Comparison of ENCODE assay signal across 12 cellular contexts in the genomic region with DNA sequence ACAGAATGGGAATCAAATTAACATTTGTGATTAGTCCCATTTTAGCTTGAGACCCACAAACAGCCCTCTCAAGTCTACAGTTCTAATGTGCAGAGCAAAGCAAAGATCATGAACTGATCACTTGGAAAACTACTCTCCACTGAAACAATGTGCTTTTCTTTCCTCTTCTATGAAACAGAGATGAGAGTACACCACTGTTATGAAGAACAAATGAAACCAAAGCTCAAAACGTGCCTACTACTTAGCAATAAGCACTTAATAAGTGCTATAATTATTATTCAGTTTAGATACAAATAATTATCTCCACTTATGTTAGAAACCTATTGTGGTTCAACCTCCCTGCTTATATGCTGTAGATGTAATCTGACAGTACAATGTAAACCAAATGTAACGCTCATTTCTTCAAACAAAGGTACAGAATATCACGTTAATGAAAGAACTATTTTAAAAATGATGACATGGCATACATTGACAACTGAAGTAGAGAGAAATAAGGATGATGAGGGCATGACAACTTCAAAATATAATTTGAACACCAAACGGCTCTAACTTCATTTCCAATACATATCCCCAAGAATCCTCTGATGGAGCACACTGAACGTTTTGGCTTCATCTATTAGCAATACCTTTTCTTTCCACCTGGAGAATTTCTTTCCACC. TPM values are rescaled to one million over a fixed set of nuclear protein-coding genes. Genes with fewer than 3 reads are reported as not detected.
DNase-seq lines count a peak whose midpoint lies in the region; ATAC-seq, FAIRE-seq and TF ChIP-seq lines count a peak whose summit lies in the region.
"Had no signal": no experiment of that assay in that cellular context is flagged by ENCODE, and none has a peak within 500 bp of the region (broad histone marks: within the 10 kb centered on the region; RNA-seq: fewer than 3 reads in every experiment).

No MANE protein-coding gene starts in this region.

- H3K4me1 ChIP-seq in HAP-1 (peaks cover 30% of the 10 kb centered on the region), mesodermal cell (ENCODE audit: control insufficient read depth, insufficient read depth, low read length, poor library complexity, severe bottlenecking) (peaks cover 22% of the 10 kb centered on the region)

- peaks cover 7% of the 10 kb centered on the region for H3K36me3 ChIP-seq in HAP-1 (replicated peaks)
- peaks cover 1% of the 10 kb centered on the region for H3K36me3 ChIP-seq in bronchial epithelial cell (ENCODE audit: control insufficient read depth, insufficient read depth, low read length)
- H3K36me3 ChIP-seq in mesodermal cell (ENCODE audit: control insufficient read depth, insufficient read depth, low read length), result peaks cover 11% of the 10 kb centered on the region

- WGBS in mesodermal cell (ENCODE audit: insufficient coverage in 2 of 2), 2 experiments, result 50 to 57% methylated on average over 1 of the region's 5 CpGs

- no peak overlapping the region for H3K27ac ChIP-seq in AG04450 (ENCODE audit: low read depth, low read length)
- H3K27ac ChIP-seq in mesodermal cell (ENCODE audit: low read depth, low read length, severe bottlenecking), result no peak overlapping the region
- H3K27ac ChIP-seq: SJSA1 had no signal

- ATAC-seq in HG02759 (IDR thresholded peaks at IDR 0.05; ENCODE audit: unreplicated experiment), result no peak
- ATAC-seq: esophagus mucosa had no signal

- DNase-seq in AG04450 (ENCODE audit: low read depth, low spot score) (no peak), HAP-1 (ENCODE audit: low spot score in 2 of 2) (no peak), bronchial epithelial cell (ENCODE audit: low read depth) (no peak), midbrain (lab: John Stamatoyannopoulos, UW) (no peak), AML-193 (lab: John Stamatoyannopoulos, UW) (no peak), GM19240 (ENCODE audit: insufficient read length, low spot score) (no peak)
- DNase-seq: activated CD4-positive, alpha-beta T cell treated with anti-CD3 and anti-CD28 coated beads, Interleukin-2, amount 50 U/mL, for 48 hours; NCI-H2171 had no signal

- FAIRE-seq in bronchial epithelial cell (lab: Jason Lieb, UNC), result no peak

- H3K9me3 ChIP-seq in AG04450 (ENCODE audit: control insufficient read depth, insufficient read depth, low read length) (peaks cover 3% of the 10 kb centered on the region; the same call in 1 of the 2 replicates), HAP-1 (no peaks in the 10 kb centered on the region), mesodermal cell (ENCODE audit: control insufficient read depth, low read length) (no peaks in the 10 kb centered on the region)
- H3K9me3 ChIP-seq: SJSA1 had no signal

- TF ChIP-seq CTCF in AG04450 (IDR thresholded peaks at IDR 0.05; ENCODE audit: low read depth, low read length), result no peak
- no peak for TF ChIP-seq CTCF in bronchial epithelial cell (IDR thresholded peaks at IDR 0.05; ENCODE audit: insufficient read depth, low read length, severe bottlenecking)

- H3K4me3 ChIP-seq in AG04450 (ENCODE audit: low read depth, low read length) (peak overlapping the region; percentile 92), HAP-1 (peak overlapping the region; percentile 90), bronchial epithelial cell (ENCODE audit: low read depth, low read length) (peak overlapping the region; percentile 94), mesodermal cell (ENCODE audit: extremely low read depth, insufficient read depth, low read length, poor library complexity, severe bottlenecking) (peak overlapping the region; percentile 93)

- in situ Hi-C loops in HAP-1 (cut with MboI; ENCODE audit: low sequenced_read_pairs), result no loop called here

- H3K27me3 ChIP-seq in AG04450 (ENCODE audit: control insufficient read depth, insufficient read depth, low read length) (no peaks in the 10 kb centered on the region), HAP-1 (ENCODE audit: low read depth) (no peaks in the 10 kb centered on the region), bronchial epithelial cell (ENCODE audit: control insufficient read depth, insufficient read depth, low read length) (no peaks in the 10 kb centered on the region)
- H3K27me3 ChIP-seq: SJSA1 had no signal

- POLR2A ChIA-PET in AG04450 (lab: Yijun Ruan, JAX), result no interaction called here

- CTCF ChIA-PET in AG04450 (lab: Charles Lee), result interaction anchor here (0.6 to 5.6 kb wide), 3 partner anchors 13 to 115 kb away, joined by 3 to 49 read pairs (median 5); no protein-coding TSS in a partner anchor

RNA-seq across cellular contexts. Expression of a gene that starts 2.0 kb away (rescaled TPM):
- polyA plus RNA-seq in AG04450 (2011; rRNA removed), result 52.8 and 73.2 TPM in 2 replicates
- 32.1 and 58.6 TPM in 2 replicates for polyA minus RNA-seq in AG04450 (2011; rRNA and poly(A)+ RNA removed)
- 53.6 and 116 TPM in 2 replicates for total RNA-seq in bronchial epithelial cell
- 71.6 TPM for polyA plus RNA-seq in mesodermal cell (2013, experiment 1 of 2)
- polyA plus RNA-seq in mesodermal cell (2013, experiment 2 of 2), result 71.9 TPM

RNA-seq across cellular contexts. Expression of a gene that starts 2.5 kb away (rescaled TPM):
- polyA plus RNA-seq in AG04450 (2011; rRNA removed), result 4.2 and 6.6 TPM in 2 replicates
- 1.3 and 1.8 TPM in 2 replicates for polyA minus RNA-seq in AG04450 (2011; rRNA and poly(A)+ RNA removed)
- total RNA-seq in bronchial epithelial cell, result 1.3 and 1.7 TPM in 2 replicates
- 40.0 TPM for polyA plus RNA-seq in mesodermal cell (2013, experiment 1 of 2)
- polyA plus RNA-seq in mesodermal cell (2013, experiment 2 of 2), result 44.3 TPM
